21 cellular contexts compared by ENCODE assay signal in genomic region chr1:57843760-57844159, GRCh38.
DNase-seq lines count a peak whose midpoint lies in the region; ATAC-seq, FAIRE-seq and TF ChIP-seq lines count a peak whose summit lies in the region.
"Had no signal": no experiment of that assay in that cellular context is flagged by ENCODE, and none has a peak within 500 bp of the region (broad histone marks: within the 10 kb centered on the region; RNA-seq: fewer than 3 reads in every experiment).

No MANE protein-coding gene starts in this region.

- no TSS peak for BruUV-seq in mammary epithelial cell (replicated peaks; lab: Mats Ljungman, UMichigan)

- H3K4me1 ChIP-seq in mammary epithelial cell (ENCODE audit: insufficient read depth, low read length) (peaks cover 52% of the 10 kb centered on the region), foreskin keratinocyte (peaks cover 41% of the 10 kb centered on the region)
- H3K4me1 ChIP-seq: BLaER1, upper lobe of right lung had no signal

- H3K36me3 ChIP-seq in mammary epithelial cell (ENCODE audit: insufficient read depth, low read length) (no peaks in the 10 kb centered on the region), MG63 (no peaks in the 10 kb centered on the region)
- H3K36me3 ChIP-seq: BLaER1, esophagus squamous epithelium, upper lobe of right lung had no signal

- no peaks in the 10 kb centered on the region for H3K79me2 ChIP-seq in mammary epithelial cell (ENCODE audit: insufficient read depth, low read length)

- CTCF ChIA-PET in mammary epithelial cell (lab: Charles Lee; ENCODE audit: low non-redundant PET): no interaction called here

- H3K4me3 ChIP-seq in mammary epithelial cell (replicated peaks in 1 of 3; ENCODE audit: insufficient read depth in 1 of 3, low read depth in 2 of 3, low read length in 3 of 3): no peak overlapping the region
- H3K4me3 ChIP-seq in MG63: no peak overlapping the region
- H3K4me3 ChIP-seq: BLaER1, esophagus squamous epithelium, lung, upper lobe of right lung had no signal

- peak; percentile 54 for DNase-seq in HT1080 (ENCODE audit: low read depth)
- DNase-seq in mammary epithelial cell: peak; percentile 88
- DNase-seq in foreskin keratinocyte: peak; percentile 82 to 89
- peak; percentile 12 for DNase-seq in urothelium cell line (ENCODE audit: low spot score)
- DNase-seq in NCI-H128 (lab: John Stamatoyannopoulos, UW; ENCODE audit: unreplicated experiment): no peak
- DNase-seq in MG63: no peak
- DNase-seq: activated CD4-positive, alpha-beta T cell treated with anti-CD3 and anti-CD28 coated beads for 4 hours; activated effector memory CD4-positive, alpha-beta T cell treated with anti-CD3 and anti-CD28 coated beads, Interleukin-2, amount 50 U/mL, for 16 hours; effector CD8-positive, alpha-beta T cell; esophagus squamous epithelium; hippocampal formation; NCI-H187; NCI-H2227 treated with DMSO at 0.1 percent for 48 hours; SIG-M5; upper lobe of right lung had no signal

- no peak overlapping the region for H2AFZ ChIP-seq in mammary epithelial cell (ENCODE audit: low read depth, low read length)

- peak; percentile 27 for ATAC-seq in foreskin keratinocyte
- ATAC-seq in GM21576 (IDR thresholded peaks at IDR 0.05; ENCODE audit: unreplicated experiment): no peak
- ATAC-seq: upper lobe of right lung had no signal

- no peak overlapping the region for H3K9ac ChIP-seq in mammary epithelial cell (ENCODE audit: insufficient read depth, low read length)
- H3K9ac ChIP-seq: BLaER1 had no signal

- H4K20me1 ChIP-seq in mammary epithelial cell (ENCODE audit: insufficient read depth, low read length): no peaks in the 10 kb centered on the region
- H4K20me1 ChIP-seq: BLaER1 had no signal

- H3K4me2 ChIP-seq in mammary epithelial cell (ENCODE audit: insufficient read depth, low read depth, low read length): peak overlapping the region; percentile 19
- H3K4me2 ChIP-seq: BLaER1 had no signal

- peak overlapping the region; percentile 81 for H3K27ac ChIP-seq in mammary epithelial cell (ENCODE audit: insufficient read depth, low read depth, low read length)
- H3K27ac ChIP-seq in foreskin keratinocyte: peak overlapping the region; percentile 79
- H3K27ac ChIP-seq: BLaER1, esophagus squamous epithelium, upper lobe of right lung had no signal

- H3K9me3 ChIP-seq in mammary epithelial cell (replicated peaks; ENCODE audit: insufficient read depth, low read length): peaks cover 19% of the 10 kb centered on the region
- H3K9me3 ChIP-seq in MG63: no peaks in the 10 kb centered on the region

- in situ Hi-C loops in mammary epithelial cell (cut with MboI; ENCODE audit: low sequenced_read_pairs in 2 of 2): no loop called here

- FAIRE-seq in urothelium cell line (lab: Jason Lieb, UNC): no peak
- FAIRE-seq: D721Med, H54, islet of Langerhans had no signal

- dilution Hi-C loops in mammary epithelial cell (cut with HindIII; ENCODE audit: low sequenced_read_pairs): no loop called here

- intact Hi-C loops in mammary epithelial cell (cut with micrococcal nuclease): no loop called here

- H3K27me3 ChIP-seq in mammary epithelial cell (ENCODE audit: insufficient read depth, low read length): no peaks in the 10 kb centered on the region
- no peaks in the 10 kb centered on the region for H3K27me3 ChIP-seq in foreskin keratinocyte
- no peaks in the 10 kb centered on the region for H3K27me3 ChIP-seq in MG63
- H3K27me3 ChIP-seq: BLaER1, esophagus squamous epithelium, upper lobe of right lung had no signal

- TF ChIP-seq CTCF in mammary epithelial cell (conservative IDR thresholded peaks at IDR 0.05 in 1 of 2, IDR thresholded peaks at IDR 0.05 in 1 of 2; ENCODE audit: extremely low read depth in 1 of 2, insufficient read depth in 1 of 2, low read depth in 1 of 2, low read length in 2 of 2) (no peak), foreskin keratinocyte (conservative IDR thresholded peaks at IDR 0.05) (no peak)

Comparison
In these comparisons a context has a peak if more than half of its experiments do, and no peak if none do; other contexts are left out.
1. DNase-seq: peak in HT1080 (single experiment), mammary epithelial cell (single experiment), foreskin keratinocyte (2 of 2) and urothelium cell line (single experiment); none in NCI-H128 (single experiment) and MG63 (single experiment).